In the genomic region with DNA sequence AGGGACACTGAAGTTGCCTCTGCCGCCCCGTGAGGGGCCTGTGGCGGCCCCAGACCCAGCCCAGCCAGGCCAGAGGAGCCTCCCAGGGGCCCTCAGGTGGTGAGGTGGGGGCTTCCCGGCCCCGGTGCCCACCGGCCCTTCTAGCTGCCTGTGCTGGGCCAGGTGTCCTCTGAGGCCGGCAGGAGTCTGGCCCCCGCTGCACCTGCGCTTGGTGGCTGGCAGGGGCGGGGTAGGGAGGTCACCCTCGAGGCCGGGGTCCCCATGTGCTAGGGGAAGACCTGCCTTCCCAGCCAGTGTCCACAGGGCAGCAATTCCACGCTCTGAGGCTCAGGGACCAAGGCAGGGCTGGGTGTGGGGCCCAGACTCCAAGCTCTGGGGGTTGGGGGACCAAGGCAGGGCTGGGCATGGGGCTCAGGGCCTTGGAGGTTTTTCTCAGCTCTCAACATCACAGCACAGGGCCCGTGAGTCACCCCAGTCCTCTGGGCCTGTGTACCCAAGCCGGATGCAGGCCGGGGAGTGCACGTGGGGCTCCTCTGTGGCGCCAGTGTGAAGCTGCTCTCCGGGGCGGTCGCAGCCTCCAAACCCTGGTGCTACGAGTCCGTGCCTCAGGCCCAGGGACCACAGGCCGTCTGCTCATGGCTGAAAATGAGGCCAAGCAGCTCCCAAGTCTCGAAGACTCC, we compare ENCODE assay signal across 31 cellular contexts. TPM values are rescaled to one million over a fixed set of nuclear protein-coding genes. Genes with fewer than 3 reads are reported as not detected.
"Had no signal": no experiment of that assay in that cellular context is flagged by ENCODE, and none has a peak within 500 bp of the region (broad histone marks: within the 10 kb centered on the region; RNA-seq: fewer than 3 reads in every experiment).

No MANE protein-coding gene starts in this region.

- H3K27ac ChIP-seq: brain microvascular endothelial cell, heart left ventricle, lower lobe of right lung, vagina had no signal

- H3K4me3 ChIP-seq: heart left ventricle, lower lobe of right lung, mucosa of descending colon, skin epidermis, vagina had no signal

- H3K27me3 Mint-ChIP-seq: activated CD8-positive, alpha-beta T cell treated with anti-CD3 and anti-CD28 coated beads for 36 hours; activated T-helper 17 cell treated with anti-CD3 and anti-CD28 coated beads, Interleukin-2, amount 50 U/mL, for 72 hours; natural killer cell treated with Interleukin-12 subunit alpha and Interleukin-12 subunit beta and Interleukin-15 and Interleukin-18, amount 100 ng/mL, for 72 hours; stimulated activated naive CD8-positive, alpha-beta T cell treated with anti-CD3 and anti-CD28 coated beads, Interleukin-15, amount 100 ng/mL, for 72 hours; type B pancreatic cell had no signal

- H3K4me1 Mint-ChIP-seq: activated T-helper 17 cell treated with anti-CD3 and anti-CD28 coated beads, Interleukin-2, amount 50 U/mL, for 72 hours; stimulated activated naive CD8-positive, alpha-beta T cell treated with anti-CD3 and anti-CD28 coated beads, Interleukin-15, amount 100 ng/mL, for 72 hours; WTC11 had no signal

- ATAC-seq: activated CD8-positive, alpha-beta T cell treated with anti-CD3 and anti-CD28 coated beads for 36 hours; activated T-cell treated with anti-CD3 and anti-CD28 coated beads, Interleukin-2, amount 50 U/mL, for 4 hours; activated T-helper 17 cell treated with anti-CD3 and anti-CD28 coated beads, Interleukin-2, amount 50 U/mL, for 72 hours; esophagus mucosa; heart left ventricle; left lobe of liver; lower lobe of right lung; mucosa of descending colon; natural killer cell treated with Interleukin-12 subunit alpha and Interleukin-12 subunit beta and Interleukin-15 and Interleukin-18, amount 100 ng/mL, for 72 hours; sciatic nerve; stimulated activated naive CD8-positive, alpha-beta T cell treated with anti-CD3 and anti-CD28 coated beads, Interleukin-15, amount 100 ng/mL, for 72 hours; WTC11 had no signal

- H3K4me3 Mint-ChIP-seq: activated CD8-positive, alpha-beta T cell treated with anti-CD3 and anti-CD28 coated beads for 36 hours; activated T-cell treated with anti-CD3 and anti-CD28 coated beads, Interleukin-2, amount 50 U/mL, for 4 hours; activated T-helper 17 cell treated with anti-CD3 and anti-CD28 coated beads, Interleukin-2, amount 50 U/mL, for 72 hours; natural killer cell treated with Interleukin-12 subunit alpha and Interleukin-12 subunit beta and Interleukin-15 and Interleukin-18, amount 100 ng/mL, for 72 hours; stimulated activated naive CD8-positive, alpha-beta T cell treated with anti-CD3 and anti-CD28 coated beads, Interleukin-15, amount 100 ng/mL, for 72 hours; type B pancreatic cell; WTC11 had no signal

- H3K9me3 ChIP-seq: heart left ventricle, lower lobe of right lung, mucosa of descending colon, vagina had no signal

- DNase-seq: activated CD4-positive, alpha-beta T cell treated with anti-CD3 and anti-CD28 coated beads, Interleukin-2, amount 50 U/mL, for 1 hour; activated CD8-positive, alpha-beta T cell treated with anti-CD3 and anti-CD28 coated beads for 36 hours; activated gamma-delta T cell treated with Interleukin-2 at 50 U/mL for 16 hours; activated naive CD4-positive, alpha-beta T cell treated with anti-CD3 and anti-CD28 coated beads, Interleukin-2, amount 50 U/mL, for 16 hours; activated T-cell treated with anti-CD3 and anti-CD28 coated beads, Interleukin-2, amount 50 U/mL, for 4 hours; amniotic stem cell; brain microvascular endothelial cell; caudate nucleus; foreskin fibroblast; heart left ventricle; hypothalamus; kidney glomerular epithelial cell; lower lobe of right lung; mucosa of descending colon; stimulated activated CD4-positive, alpha-beta T cell treated with anti-CD3 and anti-CD28 coated beads, Interleukin-12 subunit alpha, Interleukin-12 subunit beta, amount 100 ng/mL, for 4 hours; stimulated activated CD4-positive, alpha-beta T cell treated with anti-CD3 and anti-CD28 coated beads, Interleukin-4, amount 100 ng/mL, for 1 hour; stimulated activated naive CD8-positive, alpha-beta T cell treated with anti-CD3 and anti-CD28 coated beads, Interleukin-15, amount 100 ng/mL, for 72 hours; substantia nigra had no signal

- H3K27ac Mint-ChIP-seq: activated CD8-positive, alpha-beta T cell treated with anti-CD3 and anti-CD28 coated beads for 36 hours; activated T-helper 17 cell treated with anti-CD3 and anti-CD28 coated beads, Interleukin-2, amount 50 U/mL, for 72 hours; natural killer cell treated with Interleukin-12 subunit alpha and Interleukin-12 subunit beta and Interleukin-15 and Interleukin-18, amount 100 ng/mL, for 72 hours; stimulated activated naive CD8-positive, alpha-beta T cell treated with anti-CD3 and anti-CD28 coated beads, Interleukin-15, amount 100 ng/mL, for 72 hours; type B pancreatic cell; WTC11 had no signal

- H3K9me3 Mint-ChIP-seq: activated CD8-positive, alpha-beta T cell treated with anti-CD3 and anti-CD28 coated beads for 36 hours; activated T-cell treated with anti-CD3 and anti-CD28 coated beads, Interleukin-2, amount 50 U/mL, for 4 hours; activated T-helper 17 cell treated with anti-CD3 and anti-CD28 coated beads, Interleukin-2, amount 50 U/mL, for 72 hours; natural killer cell treated with Interleukin-12 subunit alpha and Interleukin-12 subunit beta and Interleukin-15 and Interleukin-18, amount 100 ng/mL, for 72 hours; stimulated activated naive CD8-positive, alpha-beta T cell treated with anti-CD3 and anti-CD28 coated beads, Interleukin-15, amount 100 ng/mL, for 72 hours; type B pancreatic cell; WTC11 had no signal

- H3K36me3 Mint-ChIP-seq: natural killer cell treated with Interleukin-12 subunit alpha and Interleukin-12 subunit beta and Interleukin-15 and Interleukin-18, amount 100 ng/mL, for 72 hours; type B pancreatic cell had no signal

- H3K27me3 ChIP-seq: brain microvascular endothelial cell, heart left ventricle, vagina had no signal

- H3K4me1 ChIP-seq: heart left ventricle, lower lobe of right lung, vagina had no signal

RNA-seq across cellular contexts. Expression of a gene that starts 1.3 kb away (rescaled TPM):
- total RNA-seq: vagina had no signal

RNA-seq across cellular contexts. Expression of a gene that starts 14.8 kb away (rescaled TPM):
- total RNA-seq: activated T-helper 17 cell treated with anti-CD3 and anti-CD28 coated beads, Interleukin-2, amount 50 U/mL, for 72 hours; astrocyte; esophagus mucosa; left lobe of liver; lower lobe of right lung; myocyte; osteocyte; posterior vena cava; sciatic nerve; vagina; WTC11 had no signal
